In the genomic region with DNA sequence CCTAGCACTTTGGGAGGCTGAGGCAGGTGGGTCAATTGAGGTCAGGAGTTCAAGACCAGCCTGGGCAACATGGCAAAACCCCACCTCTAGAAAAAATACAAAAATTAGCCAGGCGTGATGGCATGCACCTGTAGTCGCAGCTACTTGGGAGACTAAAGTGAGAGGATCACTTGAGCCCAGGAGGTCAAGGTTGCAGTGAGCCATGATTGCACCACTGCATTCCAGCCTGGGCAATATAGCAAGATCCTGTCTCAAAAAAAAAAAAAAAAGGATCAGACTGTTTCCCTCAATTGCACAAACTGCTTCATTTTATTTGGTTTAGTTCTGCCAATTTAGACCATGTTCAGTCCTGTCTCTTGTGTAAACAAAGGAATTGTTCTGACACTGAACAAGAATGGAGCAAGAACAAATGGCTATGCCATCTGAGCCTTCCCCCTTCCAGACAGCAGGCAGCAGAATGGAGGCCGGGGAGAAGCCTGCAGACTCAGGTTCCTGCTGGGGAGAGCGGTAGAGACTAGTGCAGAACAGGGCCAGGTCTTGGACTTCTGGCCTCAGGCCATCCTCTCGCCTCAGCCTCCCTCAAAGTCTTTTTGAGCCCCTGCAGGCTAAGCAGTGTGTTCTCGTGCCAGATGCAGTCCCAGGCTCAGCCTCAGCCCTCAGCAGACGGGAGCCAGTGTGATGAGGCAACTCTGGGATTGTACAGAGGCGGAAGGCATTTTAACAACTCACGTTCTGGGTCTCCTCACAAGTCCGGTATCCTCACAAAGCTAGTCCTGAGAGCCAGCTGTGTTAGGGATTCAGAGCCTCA, we compare ENCODE assay signal across 12 cellular contexts. TPM values are rescaled to one million over a fixed set of nuclear protein-coding genes. Genes with fewer than 3 reads are reported as not detected.
A peak's percentile ranks its signal among the peaks of the same experiment; 100 is the strongest.
DNase-seq lines count a peak whose midpoint lies in the region; ATAC-seq and TF ChIP-seq lines count a peak whose summit lies in the region.
"Had no signal": no experiment of that assay in that cellular context is flagged by ENCODE, and none has a peak within 500 bp of the region (broad histone marks: within the 10 kb centered on the region; RNA-seq: fewer than 3 reads in every experiment).

No MANE protein-coding gene starts in this region.

- no peaks in the 10 kb centered on the region for H3K79me2 ChIP-seq in smooth muscle cell (ENCODE audit: low read depth)

- no peak overlapping the region for H2AFZ ChIP-seq in smooth muscle cell (ENCODE audit: low read depth)

- H3K4me3 ChIP-seq in testis, result no peak overlapping the region
- no peak overlapping the region for H3K4me3 ChIP-seq in smooth muscle cell
- H3K4me3 ChIP-seq: body of pancreas, heart right ventricle had no signal

- H3K27me3 ChIP-seq in testis (no peaks in the 10 kb centered on the region), smooth muscle cell (ENCODE audit: low read depth) (no peaks in the 10 kb centered on the region)
- H3K27me3 ChIP-seq: body of pancreas, heart right ventricle had no signal

- H3K9me3 ChIP-seq in testis, result no peaks in the 10 kb centered on the region
- H3K9me3 ChIP-seq in smooth muscle cell (replicated peaks; ENCODE audit: low read depth), result no peaks in the 10 kb centered on the region
- H3K9me3 ChIP-seq: body of pancreas, heart right ventricle had no signal

- ATAC-seq in memory B cell (ENCODE audit: low read depth), result no peak
- ATAC-seq in HG03521 (IDR thresholded peaks at IDR 0.05; ENCODE audit: unreplicated experiment), result no peak
- ATAC-seq: body of pancreas had no signal

- H4K20me1 ChIP-seq in smooth muscle cell (ENCODE audit: low read depth), result peaks cover 52% of the 10 kb centered on the region

- TF ChIP-seq CTCF in testis (IDR thresholded peaks at IDR 0.05) (no peak), smooth muscle cell (IDR thresholded peaks at IDR 0.05; ENCODE audit: borderline replicate concordance, insufficient read depth, poor library complexity, severe bottlenecking) (no peak)

- no peak overlapping the region for H3K27ac ChIP-seq in testis
- H3K27ac ChIP-seq in smooth muscle cell (ENCODE audit: low read depth), result no peak overlapping the region

- no peak overlapping the region for H3K4me2 ChIP-seq in smooth muscle cell

- no peaks in the 10 kb centered on the region for H3K27me3 Mint-ChIP-seq in activated T-cell treated with anti-CD3 and anti-CD28 coated beads, Interleukin-2, amount 50 U/mL, for 24 hours
- H3K27me3 Mint-ChIP-seq in memory B cell, result no peaks in the 10 kb centered on the region

- intact Hi-C loops in testis (cut with DNase I; ENCODE audit: low total_unique reads), result no loop called here

- H3K4me3 Mint-ChIP-seq in activated T-cell treated with anti-CD3 and anti-CD28 coated beads, Interleukin-2, amount 50 U/mL, for 24 hours, result no peak overlapping the region
- H3K4me3 Mint-ChIP-seq in memory B cell, result no peak overlapping the region

- H3F3A ChIP-seq in smooth muscle cell (ENCODE audit: low read depth), result peaks cover 26% of the 10 kb centered on the region

- peaks cover 90% of the 10 kb centered on the region for H3K36me3 Mint-ChIP-seq in activated T-cell treated with anti-CD3 and anti-CD28 coated beads, Interleukin-2, amount 50 U/mL, for 24 hours (ENCODE audit: low read depth)
- H3K36me3 Mint-ChIP-seq in memory B cell, result peaks cover 25% of the 10 kb centered on the region

- H3K4me1 ChIP-seq in testis, result no peaks in the 10 kb centered on the region
- H3K4me1 ChIP-seq in smooth muscle cell (ENCODE audit: low read depth), result no peaks in the 10 kb centered on the region
- H3K4me1 ChIP-seq: body of pancreas had no signal

- H3K36me3 ChIP-seq in testis (ENCODE audit: low read depth, missing control alignments) (no peaks in the 10 kb centered on the region), smooth muscle cell (ENCODE audit: low read depth) (no peaks in the 10 kb centered on the region)

- no peak overlapping the region for H3K9ac ChIP-seq in smooth muscle cell (ENCODE audit: low read depth)

- no peaks in the 10 kb centered on the region for H3K9me3 Mint-ChIP-seq in activated T-cell treated with anti-CD3 and anti-CD28 coated beads, Interleukin-2, amount 50 U/mL, for 24 hours
- H3K9me3 Mint-ChIP-seq in memory B cell, result no peaks in the 10 kb centered on the region

- DNase-seq in activated T-cell treated with anti-CD3 and anti-CD28 coated beads, Interleukin-2, amount 50 U/mL, for 24 hours, result no peak
- no peak for DNase-seq in activated T-cell treated with anti-CD3 and anti-CD28 coated beads, Interleukin-2, amount 50 U/mL, for 1 hour
- DNase-seq in cerebellar cortex (ENCODE audit: low spot score), result peak; percentile 33
- no peak for DNase-seq in memory B cell (ENCODE audit: low spot score in 2 of 2)
- peak; percentile 1 for DNase-seq in testis
- DNase-seq in NOMO-1 (lab: John Stamatoyannopoulos, UW; ENCODE audit: unreplicated experiment in 2 of 2), result no peak
- no peak for DNase-seq in smooth muscle cell (lab: John Stamatoyannopoulos, UW; ENCODE audit: unreplicated experiment)
- DNase-seq: body of pancreas, GDM1, heart right ventricle, NCI-H510A had no signal

- peaks cover 18% of the 10 kb centered on the region for H3K4me1 Mint-ChIP-seq in activated T-cell treated with anti-CD3 and anti-CD28 coated beads, Interleukin-2, amount 50 U/mL, for 24 hours (ENCODE audit: low read depth)
- peaks cover 2% of the 10 kb centered on the region for H3K4me1 Mint-ChIP-seq in memory B cell

- WGBS in testis, 2 donors, result 59 to 73% methylated on average over 10 of the region's 10 CpGs
- 61% methylated on average over 10 of the region's 10 CpGs for WGBS in smooth muscle cell (ENCODE audit: low lambda C conversion rate)

- no peak for TF ChIP-seq POLR2A in testis (IDR thresholded peaks at IDR 0.05)

- peak overlapping the region; percentile 9 for H3K27ac Mint-ChIP-seq in activated T-cell treated with anti-CD3 and anti-CD28 coated beads, Interleukin-2, amount 50 U/mL, for 24 hours
- H3K27ac Mint-ChIP-seq in memory B cell, result peak overlapping the region; percentile 78

RNA-seq across cellular contexts. Expression of a gene that starts 18.2 kb away (rescaled TPM):
- total RNA-seq in testis (100 to 1,000 TPM; 626 to 636 TPM), smooth muscle cell (384 and 421 TPM in 2 replicates)
- polyA plus RNA-seq in testis (ENCODE audit: insufficient read depth, low read depth, low replicate concordance) (395 TPM), smooth muscle cell (60.9 and 95.9 TPM in 2 replicates)

RNA-seq across cellular contexts. Expression of a gene that starts 54.9 kb away (rescaled TPM):
- total RNA-seq in testis (10 to 100 TPM; 47.0 to 51.2 TPM), smooth muscle cell (26.4 and 41.6 TPM in 2 replicates)
- polyA plus RNA-seq in testis (ENCODE audit: insufficient read depth, low read depth, low replicate concordance) (28.6 TPM), smooth muscle cell (23.8 and 30.3 TPM in 2 replicates)

Comparison
In these comparisons a context has a peak if more than half of its experiments do, and no peak if none do; other contexts are left out.
1. DNase-seq: peak in cerebellar cortex (single experiment) and testis (single experiment); none in activated T-cell treated with anti-CD3 and anti-CD28 coated beads, Interleukin-2, amount 50 U/mL, for 24 hours (single experiment), activated T-cell treated with anti-CD3 and anti-CD28 coated beads, Interleukin-2, amount 50 U/mL, for 1 hour (single experiment), memory B cell (0 of 2), NOMO-1 (0 of 2) and smooth muscle cell (single experiment).